ENCODE assay signal across 10 cellular contexts in genomic region chr3:89108154-89108553, GRCh38. TPM values are rescaled to one million over a fixed set of nuclear protein-coding genes. Genes with fewer than 3 reads are reported as not detected.
DNase-seq lines count a peak whose midpoint lies in the region; ATAC-seq and TF ChIP-seq lines count a peak whose summit lies in the region.
"Had no signal": no experiment of that assay in that cellular context is flagged by ENCODE, and none has a peak within 500 bp of the region (broad histone marks: within the 10 kb centered on the region; RNA-seq: fewer than 3 reads in every experiment).

No MANE protein-coding gene starts in this region.

- CTCF ChIA-PET in MCF 10A (lab: Yijun Ruan, JAX): interaction anchor here (1.1 to 2.9 kb wide), 3 partner anchors 448 to 984 kb away, joined by 3 to 15 read pairs (median 5); no protein-coding TSS in a partner anchor

- H3K27ac Mint-ChIP-seq in MCF 10A (ENCODE audit: low read depth, unreplicated experiment): no peak overlapping the region

- ATAC-seq in heart left ventricle (no peak), HG03565 (IDR thresholded peaks at IDR 0.05; ENCODE audit: unreplicated experiment) (no peak)

- POLR2A ChIA-PET in MCF 10A (lab: Yijun Ruan, JAX): interaction anchor here (0.5 kb wide), 1 partner anchor 62 kb away, joined by 3 read pairs; no protein-coding TSS in a partner anchor

- BruUV-seq in MCF 10A (replicated peaks; lab: Mats Ljungman, UMichigan): no TSS peak

- no peaks in the 10 kb centered on the region for H3K9me3 ChIP-seq in heart left ventricle
- no peaks in the 10 kb centered on the region for H3K9me3 ChIP-seq in muscle layer of duodenum (ENCODE audit: control insufficient read depth in 1 of 2, low read length in 2 of 2)
- no peaks in the 10 kb centered on the region for H3K9me3 ChIP-seq in vagina

- H3K9me3 Mint-ChIP-seq in MCF 10A (ENCODE audit: unreplicated experiment): no peaks in the 10 kb centered on the region

- WGBS in heart left ventricle, 4 donors: 22 to 38% (median 34%) methylated on average over 6 of the region's 6 CpGs

- DNase-seq in heart left ventricle (no peak), cardiac septum (ENCODE audit: low spot score) (no peak), MCF 10A (ENCODE audit: unreplicated experiment) (no peak), vagina (ENCODE audit: extremely low spot score in 2 of 2) (no peak), GM19240 (ENCODE audit: insufficient read length, low spot score) (no peak)
- no peak for DNase-seq in stimulated activated CD4-positive, alpha-beta T cell treated with anti-CD3 and anti-CD28 coated beads, Interleukin-12 subunit alpha, Interleukin-12 subunit beta, amount 100 ng/mL, for 4 hours
- DNase-seq: cortex of kidney had no signal

- intact Hi-C loops in heart left ventricle (cut with DNase I): loop anchor here in 5 of 10 donors (10.0 kb wide), 3 partner anchors 143 to 903 kb away; no protein-coding TSS in a partner anchor
- intact Hi-C loops in cardiac septum (cut with DNase I): loop anchor here (10.0 kb wide), 4 partner anchors 747 to 987 kb away; no protein-coding TSS in a partner anchor
- intact Hi-C loops in MCF 10A (cut with micrococcal nuclease): no loop called here
- intact Hi-C loops in vagina (cut with DNase I): no loop called here

- peaks cover 13% of the 10 kb centered on the region for H3K4me1 Mint-ChIP-seq in MCF 10A (ENCODE audit: insufficient read depth, unreplicated experiment)

- H3K27me3 Mint-ChIP-seq in MCF 10A (ENCODE audit: insufficient read depth, unreplicated experiment): peaks cover 19% of the 10 kb centered on the region

- peaks cover 0 to 14% (median 0%) of the 10 kb centered on the region in 12 donors for H3K4me1 ChIP-seq in heart left ventricle
- H3K4me1 ChIP-seq in muscle layer of duodenum (ENCODE audit: control insufficient read depth in 1 of 2, insufficient read depth in 2 of 2, low read length in 2 of 2): peaks cover 0 to 5% of the 10 kb centered on the region in 2 donors
- no peaks in the 10 kb centered on the region for H3K4me1 ChIP-seq in vagina

- no peaks in the 10 kb centered on the region for H3K36me3 ChIP-seq in heart left ventricle
- no peaks in the 10 kb centered on the region for H3K36me3 ChIP-seq in muscle layer of duodenum (ENCODE audit: control insufficient read depth in 1 of 2, insufficient read depth in 2 of 2, low read length in 2 of 2)
- no peaks in the 10 kb centered on the region for H3K36me3 ChIP-seq in vagina

- H3K4me3 ChIP-seq in heart left ventricle (peak overlapping the region; percentile 34 to 71 (median 58)), muscle layer of duodenum (ENCODE audit: low read depth in 1 of 2, low read length in 2 of 2) (peak overlapping the region; percentile 78 to 80), vagina (peak overlapping the region; percentile 47 to 54)
- H3K4me3 ChIP-seq: lung had no signal

- TF ChIP-seq POLR2A in heart left ventricle (IDR thresholded peaks at IDR 0.05) (no peak), vagina (IDR thresholded peaks at IDR 0.05) (no peak)

- peak overlapping the region; percentile 78 for H3K4me3 Mint-ChIP-seq in MCF 10A (ENCODE audit: unreplicated experiment)

- H3K27ac ChIP-seq in heart left ventricle: peak overlapping the region in 6 of 12 donors; percentile 15 to 60 (median 34)
- peak overlapping the region; percentile 27 for H3K27ac ChIP-seq in muscle layer of duodenum (ENCODE audit: low read length)
- no peak overlapping the region for H3K27ac ChIP-seq in vagina

- no peaks in the 10 kb centered on the region for H3K36me3 Mint-ChIP-seq in MCF 10A (ENCODE audit: insufficient read depth, unreplicated experiment)

- H3K27me3 ChIP-seq in heart left ventricle (peaks cover 0 to 18% (median 0%) of the 10 kb centered on the region in 9 donors), muscle layer of duodenum (ENCODE audit: low read depth, low read length) (peaks cover 11% of the 10 kb centered on the region), vagina (no peaks in the 10 kb centered on the region)

- TF ChIP-seq CTCF in heart left ventricle (IDR thresholded peaks at IDR 0.05) (no peak), MCF 10A (IDR thresholded peaks at IDR 0.05; ENCODE audit: unreplicated experiment) (no peak), vagina (IDR thresholded peaks at IDR 0.05) (no peak)

RNA-seq across cellular contexts. Expression of gene EPHA3, which starts 0.7 kb away (rescaled TPM):
- total RNA-seq in heart left ventricle (1 to 10 TPM; 2.2 to 9.4 (median 4.4) TPM), cardiac septum (9.2 TPM), MCF 10A (2022) (not detected in 2 replicates), vagina (24.1 TPM)
- polyA plus RNA-seq in heart left ventricle: 1 to 10 TPM; 1.0 to 1.3 TPM
